ENCODE assay signal across 23 cellular contexts in the genomic region with DNA sequence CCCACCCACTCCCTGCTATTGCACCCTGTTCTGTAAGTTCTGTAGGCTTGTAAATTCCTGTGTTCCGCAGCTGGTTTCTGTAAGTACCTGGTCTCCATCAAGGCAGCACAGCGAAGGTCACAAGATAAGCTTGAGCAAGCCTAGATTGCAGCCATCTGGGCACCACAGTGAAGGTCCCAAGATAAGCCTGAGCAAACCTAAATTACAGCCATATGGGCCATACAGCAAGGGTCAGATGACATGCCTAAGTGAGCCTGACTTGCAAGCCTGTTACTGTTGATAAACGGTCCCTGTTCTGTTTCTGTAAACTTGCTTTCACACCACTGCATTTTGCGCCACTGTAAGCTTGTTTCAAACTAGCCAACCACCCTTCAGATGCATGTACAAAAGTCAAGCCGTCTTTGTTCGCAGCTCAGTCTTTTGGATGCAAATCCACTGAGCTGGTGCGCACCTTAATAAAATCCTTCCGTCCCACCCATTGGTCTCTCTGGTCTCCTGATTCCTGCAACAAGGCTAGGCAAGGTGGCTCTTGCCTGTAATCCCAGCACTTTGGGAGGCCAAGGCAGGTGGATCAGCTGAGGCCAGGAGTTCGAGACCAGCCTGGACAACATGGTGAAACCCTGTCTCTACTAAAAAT.
"Had no signal": no experiment of that assay in that cellular context is flagged by ENCODE, and none has a peak within 500 bp of the region (broad histone marks: within the 10 kb centered on the region; RNA-seq: fewer than 3 reads in every experiment).

No MANE protein-coding gene starts in this region.

- H3K4me1 Mint-ChIP-seq: immature natural killer cell, neural progenitor cell had no signal

- H3K4me1 ChIP-seq: neural progenitor cell, prostate gland, right atrium auricular region, tibial nerve had no signal

- H3K9ac ChIP-seq: neural progenitor cell had no signal

- H3K9me3 ChIP-seq: prostate gland had no signal

- H3K27me3 ChIP-seq: neural progenitor cell, right atrium auricular region, tibial nerve had no signal

- H2AFZ ChIP-seq: neural progenitor cell had no signal

- H3K27ac ChIP-seq: neural progenitor cell, prostate gland, right atrium auricular region, tibial nerve had no signal

- H3K4me3 ChIP-seq: neural progenitor cell, prostate gland, right atrium auricular region, tibial nerve had no signal

- DNase-seq: activated CD4-positive, alpha-beta T cell treated with anti-CD3 and anti-CD28 coated beads for 4 hours; activated CD4-positive, alpha-beta T cell treated with anti-CD3 and anti-CD28 coated beads, Interleukin-2, amount 50 U/mL, for 48 hours; activated CD4-positive, CD25-positive, alpha-beta regulatory T cell; activated effector memory CD4-positive, alpha-beta T cell treated with Interleukin-2 at 50 U/mL for 16 hours; activated naive CD4-positive, alpha-beta T cell treated with anti-CD3 and anti-CD28 coated beads, Interleukin-2, amount 50 U/mL, for 16 hours; activated naive CD8-positive, alpha-beta T cell treated with anti-CD3 and anti-CD28 coated beads, Interleukin-2, amount 50 U/mL, for 24 hours; activated T-cell treated with anti-CD3 and anti-CD28 coated beads, Interleukin-2, amount 50 U/mL, for 72 hours; effector CD4-positive, alpha-beta T cell; foreskin fibroblast; immature natural killer cell; naive thymus-derived CD8-positive, alpha-beta T cell; stimulated activated CD4-positive, alpha-beta T cell treated with anti-CD3 and anti-CD28 coated beads, Interleukin-12 subunit alpha, Interleukin-12 subunit beta, amount 100 ng/mL, for 4 hours; stimulated activated CD4-positive, alpha-beta T cell treated with anti-CD3 and anti-CD28 coated beads, Interleukin-4, amount 100 ng/mL, for 4 hours; stimulated activated naive CD8-positive, alpha-beta T cell treated with anti-CD3 and anti-CD28 coated beads, Interleukin-15, Interleukin-2, amounts not matched to agents 100 U/mL and 50 U/mL, for 24 hours; substantia nigra; T-helper 9 cell had no signal

- H3K4me3 Mint-ChIP-seq: activated naive CD8-positive, alpha-beta T cell treated with anti-CD3 and anti-CD28 coated beads, Interleukin-2, amount 50 U/mL, for 24 hours; activated T-cell treated with anti-CD3 and anti-CD28 coated beads, Interleukin-2, amount 50 U/mL, for 72 hours; dendritic cell treated with granulocyte-macrophage colony-stimulating factor and Interleukin-4, amounts not matched to agents 40 ng/mL and 50 ng/mL, for 4 days; immature natural killer cell; mesothelial cell of epicardium; neural progenitor cell had no signal

- H3K4me2 ChIP-seq: neural progenitor cell had no signal

- H3K27me3 Mint-ChIP-seq: activated naive CD8-positive, alpha-beta T cell treated with anti-CD3 and anti-CD28 coated beads, Interleukin-2, amount 50 U/mL, for 24 hours; dendritic cell treated with granulocyte-macrophage colony-stimulating factor and Interleukin-4, amounts not matched to agents 40 ng/mL and 50 ng/mL, for 4 days; naive thymus-derived CD8-positive, alpha-beta T cell had no signal

- ATAC-seq: activated naive CD8-positive, alpha-beta T cell treated with anti-CD3 and anti-CD28 coated beads, Interleukin-2, amount 50 U/mL, for 24 hours; activated T-cell treated with anti-CD3 and anti-CD28 coated beads, Interleukin-2, amount 50 U/mL, for 72 hours; left lobe of liver; naive thymus-derived CD8-positive, alpha-beta T cell; stimulated activated naive CD8-positive, alpha-beta T cell treated with anti-CD3 and anti-CD28 coated beads, Interleukin-15, Interleukin-2, amounts not matched to agents 100 U/mL and 50 U/mL, for 24 hours had no signal

- H3K36me3 ChIP-seq: neural progenitor cell, prostate gland, right atrium auricular region, tibial nerve had no signal

- H3K27ac Mint-ChIP-seq: activated naive CD8-positive, alpha-beta T cell treated with anti-CD3 and anti-CD28 coated beads, Interleukin-2, amount 50 U/mL, for 24 hours; activated T-cell treated with anti-CD3 and anti-CD28 coated beads, Interleukin-2, amount 50 U/mL, for 72 hours; dendritic cell treated with granulocyte-macrophage colony-stimulating factor and Interleukin-4, amounts not matched to agents 40 ng/mL and 50 ng/mL, for 4 days; immature natural killer cell; neural progenitor cell had no signal
